ENCODE assay signal across 28 cellular contexts in the genomic region with DNA sequence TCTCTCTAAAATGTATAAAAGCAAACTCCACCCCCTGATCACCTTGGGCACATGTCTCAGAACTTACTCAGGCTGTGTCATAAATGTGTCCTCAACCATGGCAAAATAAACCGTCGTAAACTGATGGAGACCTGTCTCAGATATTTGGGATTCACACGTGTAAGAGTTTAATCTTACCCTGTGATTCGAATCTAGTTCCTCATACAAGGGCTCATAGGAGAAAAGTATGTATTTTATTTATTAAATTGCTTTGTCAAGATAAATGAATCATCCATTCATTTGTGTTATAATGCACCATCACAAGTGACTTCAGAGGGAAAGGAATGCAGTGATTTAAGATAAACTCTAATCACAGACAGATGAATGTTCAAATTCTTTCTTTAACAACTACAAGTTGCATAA.
DNase-seq lines count a peak whose midpoint lies in the region.
"Had no signal": no experiment of that assay in that cellular context is flagged by ENCODE, and none has a peak within 500 bp of the region (broad histone marks: within the 10 kb centered on the region; RNA-seq: fewer than 3 reads in every experiment).

No MANE protein-coding gene starts in this region.

- no peak overlapping the region for H3K27ac ChIP-seq in substantia nigra (ENCODE audit: low read depth, low read length, poor library complexity, severe bottlenecking)
- H3K27ac ChIP-seq: pancreas, right lobe of liver had no signal

- DNase-seq in A172 (ENCODE audit: low spot score) (peak; percentile 45), HT1080 (ENCODE audit: low read depth) (peak; percentile 11), dedifferentiated amniotic fluid mesenchymal stem cell (ENCODE audit: extremely low spot score) (peak; percentile 35), iris pigment epithelial cell (ENCODE audit: low read depth) (peak; percentile 57), immature natural killer cell (no peak), NOMO-1 (lab: John Stamatoyannopoulos, UW; ENCODE audit: unreplicated experiment in 2 of 2) (no peak), substantia nigra (lab: John Stamatoyannopoulos, UW) (no peak), pons (ENCODE audit: low spot score) (no peak)
- DNase-seq: 8988T; activated CD4-positive, alpha-beta T cell treated with anti-CD3 and anti-CD28 coated beads for 4 hours; activated CD8-positive, alpha-beta memory T cell treated with anti-CD3 and anti-CD28 coated beads for 24 hours; activated naive CD4-positive, alpha-beta T cell treated with anti-CD3 and anti-CD28 coated beads, Interleukin-2, amount 10 ng/mL, durations not matched to agents 7 days and 5 days; amygdala; caudate nucleus; CD8-positive, alpha-beta memory T cell; dermis blood vessel endothelial cell; DMS153; GDM1; islet precursor cell; Karpas-422; mucosa of descending colon; MV-4-11; NCI-H524 treated with DMSO at 0.1 percent for 48 hours; pancreas; right lobe of liver; T-helper 17 cell had no signal

- no peak overlapping the region for H3K27ac Mint-ChIP-seq in immature natural killer cell
- H3K27ac Mint-ChIP-seq: activated naive CD4-positive, alpha-beta T cell treated with anti-CD3 and anti-CD28 coated beads, Interleukin-2, amount 10 ng/mL, durations not matched to agents 7 days and 5 days; CD8-positive, alpha-beta memory T cell; nephron; T-helper 17 cell; type B pancreatic cell had no signal

- peaks cover 0 to 1% (median 0%) of the 10 kb centered on the region in 3 donors for H3K27me3 Mint-ChIP-seq in immature natural killer cell (ENCODE audit: low read depth in 3 of 3)
- H3K27me3 Mint-ChIP-seq: activated naive CD4-positive, alpha-beta T cell treated with anti-CD3 and anti-CD28 coated beads, Interleukin-2, amount 10 ng/mL, durations not matched to agents 7 days and 5 days; CD8-positive, alpha-beta memory T cell; T-helper 17 cell; type B pancreatic cell had no signal

- no peak overlapping the region for H3K4me3 Mint-ChIP-seq in immature natural killer cell
- H3K4me3 Mint-ChIP-seq: activated naive CD4-positive, alpha-beta T cell treated with anti-CD3 and anti-CD28 coated beads, Interleukin-2, amount 10 ng/mL, durations not matched to agents 7 days and 5 days; CD8-positive, alpha-beta memory T cell; nephron; T-helper 17 cell; type B pancreatic cell had no signal

- H3K36me3 Mint-ChIP-seq in immature natural killer cell = no peaks in the 10 kb centered on the region
- H3K36me3 Mint-ChIP-seq: activated naive CD4-positive, alpha-beta T cell treated with anti-CD3 and anti-CD28 coated beads, Interleukin-2, amount 10 ng/mL, durations not matched to agents 7 days and 5 days; CD8-positive, alpha-beta memory T cell; type B pancreatic cell had no signal

- H3K4me1 Mint-ChIP-seq in immature natural killer cell = no peaks in the 10 kb centered on the region
- H3K4me1 Mint-ChIP-seq: activated naive CD4-positive, alpha-beta T cell treated with anti-CD3 and anti-CD28 coated beads, Interleukin-2, amount 10 ng/mL, durations not matched to agents 7 days and 5 days; CD8-positive, alpha-beta memory T cell; nephron; T-helper 17 cell had no signal

- H3K9me3 Mint-ChIP-seq in immature natural killer cell = peaks cover 10 to 43% (median 28%) of the 10 kb centered on the region in 6 donors
- H3K9me3 Mint-ChIP-seq: type B pancreatic cell had no signal

Comparison
In these comparisons a context has a peak if more than half of its experiments do, and no peak if none do; other contexts are left out.
1. DNase-seq: peak in A172 (single experiment), HT1080 (single experiment), dedifferentiated amniotic fluid mesenchymal stem cell (single experiment) and iris pigment epithelial cell (single experiment); none in immature natural killer cell (0 of 3), NOMO-1 (0 of 2), substantia nigra (0 of 49) and pons (single experiment).